33 cellular contexts compared by ENCODE assay signal in the genomic region with DNA sequence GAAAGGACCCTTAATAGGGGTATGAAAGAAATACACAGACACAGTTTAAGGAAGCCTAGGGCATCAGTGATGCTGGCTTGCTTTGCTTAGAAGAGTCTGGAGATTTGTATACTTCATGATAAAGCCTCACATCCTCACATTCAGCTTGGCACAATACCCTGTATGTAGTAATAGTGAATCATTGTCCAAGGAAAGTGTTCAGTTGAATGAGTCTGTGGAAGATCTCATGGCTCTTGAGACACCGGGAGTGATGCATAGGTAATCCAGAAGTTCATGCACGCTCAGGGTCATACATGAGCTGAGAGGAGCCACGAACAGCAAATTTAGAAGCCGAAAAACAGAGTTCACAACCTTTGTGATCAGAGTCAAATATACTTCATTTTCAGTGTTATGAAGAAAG.
"Had no signal": no experiment of that assay in that cellular context is flagged by ENCODE, and none has a peak within 500 bp of the region (broad histone marks: within the 10 kb centered on the region; RNA-seq: fewer than 3 reads in every experiment).

No MANE protein-coding gene starts in this region.

- H3K27ac Mint-ChIP-seq: activated CD4-positive, alpha-beta memory T cell treated with anti-CD3 and anti-CD28 coated beads, Interleukin-2, amount 10 ng/mL, durations not matched to agents 7 days and 5 days; activated CD4-positive, alpha-beta T cell treated with anti-CD3 and anti-CD28 coated beads, Interleukin-2, amount 10 ng/mL, durations not matched to agents 7 days and 5 days; activated naive CD8-positive, alpha-beta T cell; activated T-cell treated with anti-CD3 and anti-CD28 coated beads, Interleukin-2, amount 50 U/mL, for 24 hours; activated T-helper 17 cell treated with anti-CD3 and anti-CD28 coated beads, Interleukin-2, amount 50 U/mL, for 72 hours; WTC11 had no signal

- H3K4me3 ChIP-seq: body of pancreas, cardiac muscle cell, colonic mucosa, esophagus squamous epithelium, gastroesophageal sphincter, heart right ventricle, hepatocyte had no signal

- DNase-seq: activated CD4-positive, alpha-beta memory T cell treated with anti-CD3 and anti-CD28 coated beads, Interleukin-2, amount 10 ng/mL, durations not matched to agents 7 days and 5 days; activated CD4-positive, alpha-beta T cell treated with anti-CD3 and anti-CD28 coated beads for 1 hour; activated CD4-positive, alpha-beta T cell treated with anti-CD3 and anti-CD28 coated beads for 4 hours; activated CD4-positive, alpha-beta T cell treated with anti-CD3 and anti-CD28 coated beads, Interleukin-2, amount 10 ng/mL, durations not matched to agents 7 days and 5 days; activated CD4-positive, alpha-beta T cell treated with anti-CD3 and anti-CD28 coated beads, Interleukin-2, amount 50 U/mL, for 4 hours; activated CD8-positive, alpha-beta memory T cell treated with anti-CD3 and anti-CD28 coated beads, Interleukin-2, amount 50 U/mL, for 48 hours; activated effector memory CD4-positive, alpha-beta T cell treated with Interleukin-2 at 50 U/mL for 16 hours; activated gamma-delta T cell treated with Interleukin-2 at 50 U/mL for 16 hours; activated naive CD4-positive, alpha-beta T cell treated with anti-CD3 and anti-CD28 coated beads, Interleukin-2, amount 50 U/mL, for 16 hours; activated naive CD4-positive, alpha-beta T cell treated with Interleukin-2 at 50 U/mL for 16 hours; activated T-cell treated with anti-CD3 and anti-CD28 coated beads for 4 hours; activated T-cell treated with anti-CD3 and anti-CD28 coated beads, Interleukin-2, amount 50 U/mL, for 24 hours; amygdala; aorta; body of pancreas; central memory CD4-positive, alpha-beta T cell; cerebellar nuclear complex; colonic mucosa; effector CD8-positive, alpha-beta T cell; esophagus squamous epithelium; foreskin melanocyte; heart right ventricle; T-helper 2 cell had no signal

- H3K27ac ChIP-seq: body of pancreas, cardiac muscle cell, colonic mucosa, epithelial cell of prostate, esophagus squamous epithelium, gastroesophageal sphincter, heart right ventricle, hepatocyte, VCaP had no signal

- ATAC-seq: activated T-helper 17 cell treated with anti-CD3 and anti-CD28 coated beads, Interleukin-2, amount 50 U/mL, for 72 hours; body of pancreas; gastroesophageal sphincter; heart right ventricle; WTC11 had no signal

- H3K27me3 Mint-ChIP-seq: activated CD4-positive, alpha-beta memory T cell treated with anti-CD3 and anti-CD28 coated beads, Interleukin-2, amount 10 ng/mL, durations not matched to agents 7 days and 5 days; activated CD4-positive, alpha-beta T cell treated with anti-CD3 and anti-CD28 coated beads, Interleukin-2, amount 10 ng/mL, durations not matched to agents 7 days and 5 days; activated naive CD8-positive, alpha-beta T cell; activated T-cell treated with anti-CD3 and anti-CD28 coated beads, Interleukin-2, amount 50 U/mL, for 24 hours; activated T-helper 17 cell treated with anti-CD3 and anti-CD28 coated beads, Interleukin-2, amount 50 U/mL, for 72 hours had no signal

- H3K4me1 ChIP-seq: body of pancreas, colonic mucosa, esophagus squamous epithelium, gastroesophageal sphincter, heart right ventricle had no signal

- H3K27me3 ChIP-seq: body of pancreas, cardiac muscle cell, colonic mucosa, esophagus squamous epithelium, gastroesophageal sphincter, heart right ventricle, hepatocyte had no signal

- H3K4me1 Mint-ChIP-seq: activated CD4-positive, alpha-beta memory T cell treated with anti-CD3 and anti-CD28 coated beads, Interleukin-2, amount 10 ng/mL, durations not matched to agents 7 days and 5 days; activated CD4-positive, alpha-beta T cell treated with anti-CD3 and anti-CD28 coated beads, Interleukin-2, amount 10 ng/mL, durations not matched to agents 7 days and 5 days; activated T-helper 17 cell treated with anti-CD3 and anti-CD28 coated beads, Interleukin-2, amount 50 U/mL, for 72 hours; WTC11 had no signal

- H3K4me3 Mint-ChIP-seq: activated CD4-positive, alpha-beta memory T cell treated with anti-CD3 and anti-CD28 coated beads, Interleukin-2, amount 10 ng/mL, durations not matched to agents 7 days and 5 days; activated CD4-positive, alpha-beta T cell treated with anti-CD3 and anti-CD28 coated beads, Interleukin-2, amount 10 ng/mL, durations not matched to agents 7 days and 5 days; activated naive CD8-positive, alpha-beta T cell; activated T-cell treated with anti-CD3 and anti-CD28 coated beads, Interleukin-2, amount 50 U/mL, for 24 hours; activated T-helper 17 cell treated with anti-CD3 and anti-CD28 coated beads, Interleukin-2, amount 50 U/mL, for 72 hours; WTC11 had no signal

- FAIRE-seq: endometrium, endothelial cell of umbilical vein had no signal

- H3K79me2 ChIP-seq: hepatocyte had no signal

- H3K36me3 ChIP-seq: cardiac muscle cell, colonic mucosa, esophagus squamous epithelium, gastroesophageal sphincter, heart right ventricle had no signal

- H3K9me3 ChIP-seq: body of pancreas, colonic mucosa, esophagus squamous epithelium, gastroesophageal sphincter, heart right ventricle had no signal

- H3K4me2 ChIP-seq: hepatocyte had no signal

- H3K36me3 Mint-ChIP-seq: activated naive CD8-positive, alpha-beta T cell had no signal

- H2AFZ ChIP-seq: hepatocyte had no signal
